In the genomic region with DNA sequence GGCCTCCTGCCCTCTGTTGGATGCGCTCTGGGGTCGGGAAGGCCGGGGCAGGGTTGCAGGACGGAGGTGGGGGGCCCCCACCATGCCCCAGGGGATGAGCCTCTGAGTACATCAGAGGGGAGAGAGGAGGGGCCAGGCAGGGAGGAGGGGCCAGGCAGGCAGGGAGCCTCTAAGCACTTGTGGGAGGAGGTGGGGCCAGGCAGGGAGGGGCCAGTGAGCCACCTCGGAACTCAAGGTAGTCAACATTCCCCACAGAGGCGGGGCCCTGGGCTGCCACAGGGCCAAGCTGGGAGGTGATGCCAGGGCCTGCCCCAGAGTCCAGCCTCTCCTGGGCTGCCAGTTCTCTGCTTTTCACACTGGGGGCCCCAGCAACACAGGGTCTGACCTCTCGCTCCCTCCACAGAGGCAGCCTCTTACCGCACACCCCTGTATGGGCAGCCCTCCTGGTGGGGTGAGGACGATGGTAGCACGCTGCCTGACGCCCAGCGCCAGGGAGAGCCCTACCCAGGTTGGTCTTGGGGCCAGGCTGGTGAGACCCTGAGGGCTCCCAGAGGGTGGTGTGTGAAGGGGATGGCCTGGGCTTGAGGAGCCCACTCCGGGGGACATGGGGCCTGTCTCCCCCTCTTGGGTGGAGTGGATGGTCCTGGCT, we compare ENCODE assay signal across 9 cellular contexts. TPM values are rescaled to one million over a fixed set of nuclear protein-coding genes. Genes with fewer than 3 reads are reported as not detected.
DNase-seq lines count a peak whose midpoint lies in the region; ATAC-seq and TF ChIP-seq lines count a peak whose summit lies in the region.
"Had no signal": no experiment of that assay in that cellular context is flagged by ENCODE, and none has a peak within 500 bp of the region (broad histone marks: within the 10 kb centered on the region; RNA-seq: fewer than 3 reads in every experiment).

No MANE protein-coding gene starts in this region.

- peak; percentile 44 for ATAC-seq in activated T-helper 17 cell treated with anti-CD3 and anti-CD28 coated beads, Interleukin-2, amount 50 U/mL, for 72 hours (replicated peaks)
- ATAC-seq in lung (ENCODE audit: insufficient read depth, low FRiP score) (no peak), HG02678 (IDR thresholded peaks at IDR 0.05; ENCODE audit: unreplicated experiment) (no peak), HG03378 (IDR thresholded peaks at IDR 0.05; ENCODE audit: unreplicated experiment) (no peak), HG03196 (IDR thresholded peaks at IDR 0.05; ENCODE audit: unreplicated experiment) (no peak)

- H3K4me3 ChIP-seq in lung (no peak overlapping the region), uterus (no peak overlapping the region)

- no peak overlapping the region for H3K27ac ChIP-seq in lung (ENCODE audit: low read depth in 1 of 2, low read length in 1 of 2)
- H3K27ac ChIP-seq in uterus, result no peak overlapping the region

- H3K36me3 ChIP-seq in lung (ENCODE audit: control insufficient read depth in 2 of 2, insufficient read depth in 2 of 2, low read length in 2 of 2) (peaks cover 0 to 56% of the 10 kb centered on the region in 2 donors), uterus (no peaks in the 10 kb centered on the region)

- H3K9me3 ChIP-seq in lung (ENCODE audit: control insufficient read depth in 2 of 2, insufficient read depth in 1 of 2, low read length in 1 of 2), result no peaks in the 10 kb centered on the region
- H3K9me3 ChIP-seq in uterus, result no peaks in the 10 kb centered on the region

- intact Hi-C loops in uterus (cut with DNase I; ENCODE audit: low total_unique reads), result no loop called here

- 79 to 81% methylated on average over 13 of the region's 13 CpGs for WGBS in lung, 2 donors

- H3K4me3 Mint-ChIP-seq in activated T-helper 17 cell treated with anti-CD3 and anti-CD28 coated beads, Interleukin-2, amount 50 U/mL, for 72 hours, result no peak overlapping the region

- no peaks in the 10 kb centered on the region for H3K27me3 Mint-ChIP-seq in activated T-helper 17 cell treated with anti-CD3 and anti-CD28 coated beads, Interleukin-2, amount 50 U/mL, for 72 hours

- no peak overlapping the region for H3K27ac Mint-ChIP-seq in activated T-helper 17 cell treated with anti-CD3 and anti-CD28 coated beads, Interleukin-2, amount 50 U/mL, for 72 hours

- no peak for TF ChIP-seq CTCF in lung (IDR thresholded peaks at IDR 0.05; ENCODE audit: control extremely low read depth, extremely low read depth)
- TF ChIP-seq CTCF in uterus (IDR thresholded peaks at IDR 0.05), result no peak

- H3K36me3 Mint-ChIP-seq in activated T-helper 17 cell treated with anti-CD3 and anti-CD28 coated beads, Interleukin-2, amount 50 U/mL, for 72 hours (ENCODE audit: low read depth), result no peaks in the 10 kb centered on the region

- H3K4me1 ChIP-seq in lung (ENCODE audit: control insufficient read depth in 2 of 2, insufficient read depth in 2 of 2, low read length in 2 of 2) (peaks cover 0 to 3% of the 10 kb centered on the region in 2 donors), uterus (no peaks in the 10 kb centered on the region)

- TF ChIP-seq POLR2A in uterus (IDR thresholded peaks at IDR 0.05), result no peak

- H3K27me3 ChIP-seq in lung (ENCODE audit: control insufficient read depth, insufficient read depth) (no peaks in the 10 kb centered on the region), uterus (no peaks in the 10 kb centered on the region)

- DNase-seq in Daoy (ENCODE audit: low read depth) (peak; percentile 61), M059J (ENCODE audit: low read depth) (peak; percentile 15), lung (ENCODE audit: low spot score) (peak; percentile 61), uterus (no peak)

- no peaks in the 10 kb centered on the region for H3K4me1 Mint-ChIP-seq in activated T-helper 17 cell treated with anti-CD3 and anti-CD28 coated beads, Interleukin-2, amount 50 U/mL, for 72 hours

- H3K9me3 Mint-ChIP-seq in activated T-helper 17 cell treated with anti-CD3 and anti-CD28 coated beads, Interleukin-2, amount 50 U/mL, for 72 hours, result no peaks in the 10 kb centered on the region

RNA-seq across cellular contexts. Expression of a gene that starts 17.4 kb away (rescaled TPM):
- total RNA-seq in Daoy (2014; rRNA removed; shearing (Covaris generic)), result 13.5 and 16.7 TPM in 2 replicates
- 3.8 and 9.1 TPM in 2 replicates for total RNA-seq in M059J (2014; rRNA removed; shearing (Covaris generic))
- total RNA-seq in activated T-helper 17 cell treated with anti-CD3 and anti-CD28 coated beads, Interleukin-2, amount 50 U/mL, for 72 hours, result 1 to 10 TPM; 5.2 to 6.1 TPM
- total RNA-seq in lung (10 to 100 TPM; 12.1 to 50.3 TPM), uterus (10 to 100 TPM in 1 of 4 donors, 1 to 10 TPM in 3; 1.2 to 28.8 (median 8.3) TPM)
- polyA plus RNA-seq in lung, result 10 to 100 TPM; 12.7 to 17.6 TPM

RNA-seq across cellular contexts. Expression of a gene that starts 42.2 kb away (rescaled TPM):
- total RNA-seq in Daoy (2014; rRNA removed; shearing (Covaris generic)), result not detected in 2 replicates
- total RNA-seq in M059J (2014; rRNA removed; shearing (Covaris generic)), result not detected in 2 replicates
- total RNA-seq in activated T-helper 17 cell treated with anti-CD3 and anti-CD28 coated beads, Interleukin-2, amount 50 U/mL, for 72 hours, result not detected
- total RNA-seq in lung, result 1 to 10 TPM in 1 of 2 donors, under 1 TPM in 1; 0.92 to 6.3 TPM
- under 1 TPM; 0.71 to 0.84 TPM for polyA plus RNA-seq in lung
- total RNA-seq in uterus, result 10 to 100 TPM in 1 of 4 donors, 1 to 10 TPM in 1, not detected in 2; 1.3 to 10.9 TPM
- total RNA-seq: activated CD8-positive, alpha-beta memory T cell treated with anti-CD3 and anti-CD28 coated beads for 36 hours had no signal

Comparison
In these comparisons a context has a peak if more than half of its experiments do, and no peak if none do; other contexts are left out.
1. DNase-seq: peak in Daoy (single experiment), M059J (single experiment) and lung (single experiment); none in uterus (0 of 2).